1 cellular context compared by ENCODE assay signal in the genomic region with DNA sequence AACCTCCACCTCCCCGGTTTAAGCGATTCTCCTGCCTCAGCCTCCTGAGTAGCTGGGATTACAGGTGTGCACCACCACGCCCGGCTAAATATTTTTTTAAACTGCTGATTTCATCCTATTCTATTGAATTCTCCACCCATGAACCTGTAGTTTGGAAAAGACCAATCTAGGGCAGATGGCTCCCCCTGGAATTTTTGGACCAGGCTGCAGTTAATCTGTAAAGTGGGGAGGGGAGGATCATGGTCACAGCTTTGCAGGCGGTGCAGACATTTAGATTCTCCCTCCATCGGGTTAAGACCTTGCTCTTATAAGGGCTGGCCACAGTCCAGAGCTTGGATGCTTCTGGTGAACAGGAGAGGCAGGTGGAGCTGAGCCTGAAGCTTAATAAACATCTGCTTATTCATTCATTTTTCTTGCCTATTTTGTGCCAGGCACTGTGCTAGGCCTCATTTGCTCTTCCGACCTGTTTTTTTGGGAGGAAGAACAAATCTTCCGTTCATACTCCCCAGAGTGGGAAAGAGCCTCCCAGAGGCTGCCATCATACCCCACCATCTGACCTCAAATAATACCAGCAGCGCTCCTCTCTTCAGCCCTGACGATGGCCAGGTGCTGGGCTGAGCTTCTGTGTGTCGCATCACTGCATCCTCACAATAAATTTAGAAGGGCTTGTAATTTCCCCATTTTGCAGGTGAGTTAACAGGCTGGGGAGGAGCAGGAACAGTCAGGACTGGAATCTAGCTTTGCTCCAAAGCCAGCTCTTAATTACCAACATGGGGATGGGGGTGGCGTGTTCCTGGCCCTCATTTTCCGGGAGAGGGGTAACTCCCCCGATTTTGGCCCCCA.
TF ChIP-seq lines count a peak whose summit lies in the region.

No MANE protein-coding gene starts in this region.

TF ChIP-seq in H1, 55 proteins besides CTCF, POLR2A, EP300 and RAD21:
- TF ChIP-seq GTF2F1 (IDR thresholded peaks at IDR 0.05; ENCODE audit: borderline replicate concordance, low read depth, low read length) (no peak), POLR2AphosphoS5 (IDR thresholded peaks at IDR 0.05; ENCODE audit: low read depth, low read length) (peak; percentile 29; the same call in 1 of the 2 replicates)
